14 cellular contexts compared by ENCODE assay signal in genomic region chr14:92362781-92363235, GRCh38. TPM values are rescaled to one million over a fixed set of nuclear protein-coding genes. Genes with fewer than 3 reads are reported as not detected.
DNase-seq lines count a peak whose midpoint lies in the region; ATAC-seq, FAIRE-seq and TF ChIP-seq lines count a peak whose summit lies in the region.
"Had no signal": no experiment of that assay in that cellular context is flagged by ENCODE, and none has a peak within 500 bp of the region (broad histone marks: within the 10 kb centered on the region; RNA-seq: fewer than 3 reads in every experiment).

No MANE protein-coding gene starts in this region.

- H3K4me1 ChIP-seq in SK-N-SH (ENCODE audit: control insufficient read depth in 1 of 2, insufficient read depth in 2 of 2, low read depth in 1 of 2, low read length in 1 of 2), result no peaks in the 10 kb centered on the region
- H3K4me1 ChIP-seq: esophagus squamous epithelium had no signal

- H3K27me3 ChIP-seq in SK-N-SH (ENCODE audit: insufficient read depth), result peaks cover 98% of the 10 kb centered on the region

- CTCF ChIA-PET in SK-N-SH (lab: Yijun Ruan, JAX), result no interaction called here

- no peak overlapping the region; the same call in 1 of the 2 replicates for H3K4me2 ChIP-seq in SK-N-SH
- H3K4me2 ChIP-seq: smooth muscle cell had no signal

- FAIRE-seq in urothelium cell line (lab: Jason Lieb, UNC), result no peak

- H3K4me3 ChIP-seq in SK-N-SH (ENCODE audit: low read depth in 2 of 2, low read length in 1 of 2), result no peak overlapping the region
- H3K4me3 ChIP-seq: esophagus squamous epithelium, smooth muscle cell had no signal

- ATAC-seq in SK-N-SH treated with all-trans-retinoic acid at 6 μM for 48 hours, result no peak
- ATAC-seq in HG02885 (IDR thresholded peaks at IDR 0.05; ENCODE audit: poor library complexity, unreplicated experiment), result no peak
- ATAC-seq in HG03432 (IDR thresholded peaks at IDR 0.05; ENCODE audit: unreplicated experiment), result no peak
- ATAC-seq in GM18907 (IDR thresholded peaks at IDR 0.05; ENCODE audit: unreplicated experiment), result no peak

- 0% methylated on average over 3 of the region's 14 CpGs for WGBS in SK-N-SH (ENCODE audit: low lambda C conversion rate)

- DNase-seq in SK-N-SH (no peak), NCI-H345 (lab: John Stamatoyannopoulos, UW) (peak; percentile 61), glomerular visceral epithelial cell (ENCODE audit: extremely low spot score) (peak; percentile 12), urothelium cell line (ENCODE audit: low spot score) (peak; percentile 23)
- DNase-seq: activated CD4-positive, alpha-beta memory T cell treated with anti-CD3 and anti-CD28 coated beads for 36 hours; esophagus squamous epithelium; NCI-H1436 treated with DMSO at 0.1 percent for 48 hours; SHP77 treated with DMSO at 0.1 percent for 48 hours had no signal

- no peaks in the 10 kb centered on the region for H3K79me2 ChIP-seq in SK-N-SH (ENCODE audit: insufficient read depth)

- no peaks in the 10 kb centered on the region for H4K20me1 ChIP-seq in SK-N-SH (ENCODE audit: insufficient read depth)

- no peaks in the 10 kb centered on the region for H3F3A ChIP-seq in SK-N-SH (replicated peaks; ENCODE audit: insufficient read depth)

- no peak for TF ChIP-seq RAD21 in SK-N-SH (IDR thresholded peaks at IDR 0.05; ENCODE audit: low read length)

- no peak for TF ChIP-seq EP300 in SK-N-SH (IDR thresholded peaks at IDR 0.05; ENCODE audit: borderline replicate concordance in 1 of 2, low read depth in 1 of 2, low read length in 1 of 2)

- H3K9ac ChIP-seq in SK-N-SH, result no peak overlapping the region

- H3K9me3 ChIP-seq in SK-N-SH, result no peaks in the 10 kb centered on the region
- H3K9me3 ChIP-seq: esophagus squamous epithelium had no signal

- no peak for TF ChIP-seq CTCF in SK-N-SH (IDR thresholded peaks at IDR 0.05)

- no peaks in the 10 kb centered on the region for H3K9me2 ChIP-seq in SK-N-SH

- POLR2A ChIA-PET in SK-N-SH (lab: Yijun Ruan, JAX), result no interaction called here

- no peaks in the 10 kb centered on the region for H3K36me3 ChIP-seq in SK-N-SH (replicated peaks in 1 of 2; ENCODE audit: control insufficient read depth in 1 of 2, insufficient read depth in 2 of 2, low read length in 1 of 2)
- H3K36me3 ChIP-seq: esophagus squamous epithelium had no signal

- no peak overlapping the region for H2AFZ ChIP-seq in SK-N-SH (ENCODE audit: low read depth)

- H3K27ac ChIP-seq in SK-N-SH (ENCODE audit: low read depth in 2 of 2, low read length in 1 of 2), result no peak overlapping the region
- H3K27ac ChIP-seq: esophagus squamous epithelium had no signal

TF ChIP-seq in SK-N-SH, 30 proteins besides CTCF, POLR2A, EP300 and RAD21:
- TF ChIP-seq MAX (IDR thresholded peaks at IDR 0.05; ENCODE audit: low read depth) (peak; percentile 42; the same call in 1 of the 2 replicates), TAF1 (IDR thresholded peaks at IDR 0.05; ENCODE audit: borderline replicate concordance, low read depth, low read length) (no peak)

TF ChIP-seq in SK-N-SH treated with all-trans-retinoic acid at 6 μM for 48 hours, 23 proteins besides CTCF, POLR2A, EP300 and RAD21:
- TF ChIP-seq SNAI2 (CRISPR knock-in tag; IDR thresholded peaks at IDR 0.05), result no peak
- TF ChIP-seq ESRRG (CRISPR knock-in tag; IDR thresholded peaks at IDR 0.05), result no peak
- TF ChIP-seq CSDC2 (CRISPR knock-in tag; IDR thresholded peaks at IDR 0.05), result no peak
- TF ChIP-seq TOX (CRISPR knock-in tag; IDR thresholded peaks at IDR 0.05; ENCODE audit: borderline replicate concordance), result no peak
- no peak for TF ChIP-seq PATZ1 (CRISPR knock-in tag; IDR thresholded peaks at IDR 0.05; ENCODE audit: borderline replicate concordance)
- no peak for TF ChIP-seq OSR1 (CRISPR knock-in tag; IDR thresholded peaks at IDR 0.05)
- TF ChIP-seq ZNF8 (CRISPR knock-in tag; IDR thresholded peaks at IDR 0.05), result no peak
TF ChIP-seq in SK-N-SH treated with all-trans-retinoic acid at 6 μM for 48 hours: peak in this region for 0.

RNA-seq across cellular contexts. Expression of gene SLC24A4, which starts 39.8 kb away (rescaled TPM):
- 0.07 and 0.13 TPM in 2 replicates for polyA plus RNA-seq in SK-N-SH (2012; rRNA removed)
- polyA plus RNA-seq in SK-N-SH (2012; cell fraction: cytosol; rRNA removed), result 0.06 and 0.09 TPM in 2 replicates
- polyA plus RNA-seq in SK-N-SH (2012; cell fraction: nucleus; rRNA removed), result 0.06 and 0.14 TPM in 2 replicates
- polyA plus RNA-seq: BJ, smooth muscle cell had no signal
